ENCODE assay signal across 10 cellular contexts in the genomic region with DNA sequence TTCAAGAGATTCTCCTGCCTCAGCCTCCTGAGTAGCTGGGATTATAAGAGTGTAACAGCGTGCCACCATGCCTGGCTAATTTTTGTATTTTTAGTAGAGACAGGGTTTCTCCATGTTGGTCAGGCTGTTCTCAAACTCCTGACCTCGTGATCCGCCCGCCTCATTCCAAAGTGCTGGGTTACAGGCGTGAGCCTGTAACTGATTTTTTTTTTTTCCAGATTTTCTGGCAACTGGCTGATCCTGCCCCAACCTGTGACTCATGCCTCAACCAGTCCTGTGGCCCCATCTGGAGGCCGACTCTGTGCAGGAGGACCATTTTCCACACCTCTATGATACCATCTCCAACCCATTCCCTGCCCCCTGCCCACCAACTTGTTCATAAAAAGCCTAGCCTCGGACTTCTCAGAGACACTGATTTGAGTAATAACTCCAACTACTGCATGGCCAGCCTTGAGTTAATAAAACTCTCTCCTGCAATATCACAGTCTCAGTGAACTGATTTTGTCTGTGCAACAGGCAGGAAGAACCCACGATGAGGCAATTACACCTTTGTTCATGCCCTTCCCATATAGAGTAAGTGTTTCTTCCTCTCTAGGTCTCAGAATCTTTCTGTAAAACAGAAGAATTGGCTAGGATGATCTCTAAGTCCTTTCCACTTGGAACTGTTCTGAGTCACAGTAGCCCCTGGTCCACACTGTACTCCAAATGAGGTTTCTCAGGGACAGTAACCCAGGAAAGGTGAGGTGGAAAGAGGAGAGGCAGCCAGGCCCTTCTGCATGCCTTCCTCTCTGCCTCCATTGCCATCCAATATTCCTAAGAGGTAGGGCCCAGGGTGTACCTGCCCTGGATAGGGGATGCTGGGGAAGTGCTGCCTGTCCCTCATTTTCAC. TPM values are rescaled to one million over a fixed set of nuclear protein-coding genes. Genes with fewer than 3 reads are reported as not detected.
DNase-seq lines count a peak whose midpoint lies in the region; ATAC-seq, FAIRE-seq and TF ChIP-seq lines count a peak whose summit lies in the region.
"Had no signal": no experiment of that assay in that cellular context is flagged by ENCODE, and none has a peak within 500 bp of the region (broad histone marks: within the 10 kb centered on the region; RNA-seq: fewer than 3 reads in every experiment).

No MANE protein-coding gene starts in this region.

- H3K4me1 Mint-ChIP-seq in immature natural killer cell: no peaks in the 10 kb centered on the region

- peaks cover 4% of the 10 kb centered on the region for H3K4me1 ChIP-seq in RWPE2 (ENCODE audit: insufficient read depth, poor library complexity, severe bottlenecking)
- H3K4me1 ChIP-seq in foreskin keratinocyte: peaks cover 8% of the 10 kb centered on the region
- H3K4me1 ChIP-seq in small intestine (ENCODE audit: control insufficient read depth in 2 of 2, insufficient read depth in 1 of 2, low read depth in 1 of 2, low read length in 1 of 2): no peaks in the 10 kb centered on the region
- H3K4me1 ChIP-seq: thyroid gland had no signal

- peaks cover 0 to 4% (median 2%) of the 10 kb centered on the region in 3 donors for H3K27me3 Mint-ChIP-seq in immature natural killer cell (ENCODE audit: low read depth in 3 of 3)

- no peak for FAIRE-seq in small intestine (lab: Jason Lieb, UNC)

- peak overlapping the region in 1 of 6 donors; percentile 48 for H3K27ac Mint-ChIP-seq in immature natural killer cell

- no peak overlapping the region for H3K4me3 ChIP-seq in H7 (ENCODE audit: insufficient read depth, low read depth, low read length)
- no peak overlapping the region for H3K4me3 ChIP-seq in RWPE2 (ENCODE audit: severe bottlenecking)
- no peak overlapping the region for H3K4me3 ChIP-seq in small intestine (ENCODE audit: low read depth in 1 of 2, low read length in 2 of 2)
- H3K4me3 ChIP-seq: thyroid gland had no signal

- H3K9me3 ChIP-seq in RWPE2 (ENCODE audit: severe bottlenecking) (no peaks in the 10 kb centered on the region), small intestine (ENCODE audit: control insufficient read depth, low read depth) (no peaks in the 10 kb centered on the region)
- H3K9me3 ChIP-seq: thyroid gland had no signal

- ATAC-seq in RWPE2 (ENCODE audit: low read depth): peak; percentile 98
- ATAC-seq in foreskin keratinocyte: peak; percentile 97
- ATAC-seq in HG03159 (IDR thresholded peaks at IDR 0.05; ENCODE audit: unreplicated experiment): no peak

- H3K27me3 ChIP-seq in H7 (ENCODE audit: control insufficient read depth, insufficient read depth, low read length) (no peaks in the 10 kb centered on the region), RWPE2 (ENCODE audit: insufficient read depth, poor library complexity, severe bottlenecking) (no peaks in the 10 kb centered on the region), foreskin keratinocyte (no peaks in the 10 kb centered on the region), small intestine (ENCODE audit: control insufficient read depth in 2 of 2, insufficient read depth in 2 of 2, low read length in 2 of 2) (no peaks in the 10 kb centered on the region)
- H3K27me3 ChIP-seq: thyroid gland had no signal

- peak; percentile 50 for DNase-seq in H7
- peak; percentile 83 for DNase-seq in RWPE2 (ENCODE audit: low spot score)
- peak; percentile 63 to 78 for DNase-seq in foreskin keratinocyte
- peak; percentile 29 for DNase-seq in small intestine
- DNase-seq in immature natural killer cell: no peak
- DNase-seq in GDM1 (lab: John Stamatoyannopoulos, UW): no peak
- no peak for DNase-seq in nucleus accumbens (lab: John Stamatoyannopoulos, UW)
- DNase-seq: activated CD4-positive, CD25-positive, alpha-beta regulatory T cell had no signal

- 37 to 54% (median 40%) methylated on average over 8 of the region's 8 CpGs for WGBS in small intestine, 3 donors

- H3K4me3 Mint-ChIP-seq in immature natural killer cell: no peak overlapping the region

- TF ChIP-seq CTCF in RWPE2 (IDR thresholded peaks at IDR 0.05; ENCODE audit: poor library complexity, severe bottlenecking) (peak; percentile 80), foreskin keratinocyte (conservative IDR thresholded peaks at IDR 0.05) (peak; percentile 78)

- no peaks in the 10 kb centered on the region for H3K36me3 Mint-ChIP-seq in immature natural killer cell

- H3K9me3 Mint-ChIP-seq in immature natural killer cell: no peaks in the 10 kb centered on the region

- H3K36me3 ChIP-seq in H7 (replicated peaks; ENCODE audit: control insufficient read depth, insufficient read depth, low read length): no peaks in the 10 kb centered on the region
- H3K36me3 ChIP-seq in RWPE2 (ENCODE audit: low read depth): no peaks in the 10 kb centered on the region
- H3K36me3 ChIP-seq in small intestine (ENCODE audit: control insufficient read depth in 2 of 2, insufficient read depth in 2 of 2, low read length in 2 of 2): no peaks in the 10 kb centered on the region
- H3K36me3 ChIP-seq: thyroid gland had no signal

- H3K27ac ChIP-seq in RWPE2 (ENCODE audit: poor library complexity, severe bottlenecking) (peak overlapping the region; percentile 18), foreskin keratinocyte (no peak overlapping the region), small intestine (ENCODE audit: low read depth in 1 of 2, low read length in 1 of 2) (no peak overlapping the region)
- H3K27ac ChIP-seq: thyroid gland had no signal

RNA-seq across cellular contexts. Expression of a gene that starts 8.8 kb away (rescaled TPM):
- 198 and 256 TPM in 2 replicates for total RNA-seq in H7 (2014; rRNA removed; shearing (Covaris generic))
- 157 and 158 TPM in 2 replicates for total RNA-seq in foreskin keratinocyte
- polyA plus RNA-seq in foreskin keratinocyte: 64.9 and 68.7 TPM in 2 replicates
- polyA plus RNA-seq in small intestine: 100 to 1,000 TPM in 2 of 3 donors, 10 to 100 TPM in 1; 79.4 to 106 (median 104) TPM
- 10 to 100 TPM; 78.1 to 89.7 (median 85.1) TPM for polyA plus RNA-seq in immature natural killer cell

RNA-seq across cellular contexts. Expression of a gene that starts 46.2 kb away (rescaled TPM):
- 14.6 and 16.1 TPM in 2 replicates for total RNA-seq in H7 (2014; rRNA removed; shearing (Covaris generic))
- total RNA-seq in foreskin keratinocyte: 12.9 and 17.9 TPM in 2 replicates
- 7.1 and 8.8 TPM in 2 replicates for polyA plus RNA-seq in foreskin keratinocyte
- 1 to 10 TPM; 2.7 to 7.9 (median 3.6) TPM for polyA plus RNA-seq in small intestine
- polyA plus RNA-seq in immature natural killer cell: 1 to 10 TPM; 2.3 to 6.8 (median 4.2) TPM

Comparison
In these comparisons a context has a peak if more than half of its experiments do, and no peak if none do; other contexts are left out.
1. DNase-seq: peak in H7 (single experiment), RWPE2 (single experiment), foreskin keratinocyte (2 of 2) and small intestine (single experiment); none in immature natural killer cell (0 of 3), GDM1 (single experiment) and nucleus accumbens (0 of 56).